31 cellular contexts compared by ENCODE assay signal in the genomic region with DNA sequence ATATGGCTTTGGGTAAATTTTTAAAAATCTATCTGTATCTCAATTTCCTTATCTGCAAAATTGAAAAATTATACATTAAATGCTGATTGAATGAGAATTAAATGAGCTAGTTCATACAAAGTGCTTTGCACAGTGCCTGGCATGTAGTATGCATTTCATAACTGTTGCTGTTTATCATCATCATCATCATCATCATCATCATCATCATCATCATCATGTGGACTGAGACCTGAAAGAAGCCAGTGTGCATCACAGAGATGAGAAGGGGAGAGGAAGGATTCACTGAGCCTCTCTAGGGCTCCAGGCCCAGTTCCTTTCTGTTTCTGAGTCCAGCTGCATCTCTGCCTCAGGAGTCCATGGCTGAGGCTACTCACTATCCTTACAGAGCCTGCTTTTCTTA. TPM values are rescaled to one million over a fixed set of nuclear protein-coding genes. Genes with fewer than 3 reads are reported as not detected.
"Had no signal": no experiment of that assay in that cellular context is flagged by ENCODE, and none has a peak within 500 bp of the region (broad histone marks: within the 10 kb centered on the region; RNA-seq: fewer than 3 reads in every experiment).

No MANE protein-coding gene starts in this region.

- H3K9me3 ChIP-seq: body of pancreas, gastrocnemius medialis, heart right ventricle had no signal

- H3K4me3 ChIP-seq: body of pancreas, gastrocnemius medialis, heart right ventricle had no signal

- ATAC-seq: activated CD4-positive, CD25-positive, alpha-beta regulatory T cell treated with anti-CD3 and anti-CD28 coated beads, Interleukin-2, amount 50 U/mL, for 24 hours; activated CD8-positive, alpha-beta T cell treated with anti-CD3 and anti-CD28 coated beads for 36 hours; activated T-cell treated with anti-CD3 and anti-CD28 coated beads, Interleukin-2, amount 50 U/mL, for 4 hours; activated T-helper 17 cell treated with anti-CD3 and anti-CD28 coated beads, Interleukin-2, amount 50 U/mL, for 72 hours; body of pancreas; esophagus mucosa; foreskin keratinocyte; gastrocnemius medialis; heart right ventricle; T-helper 17 cell had no signal

- H3K36me3 ChIP-seq: gastrocnemius medialis, heart right ventricle, WERI-Rb-1 had no signal

- H3K27me3 ChIP-seq: foreskin keratinocyte, gastrocnemius medialis had no signal

- H3K27ac ChIP-seq: body of pancreas, foreskin keratinocyte, gastrocnemius medialis, heart right ventricle, WERI-Rb-1 had no signal

- DNase-seq: activated B cell treated with CpG ODN at 0.5 μM for 24 hours; activated CD4-positive, alpha-beta T cell treated with anti-CD3 and anti-CD28 coated beads for 48 hours; activated CD4-positive, alpha-beta T cell treated with anti-CD3 and anti-CD28 coated beads, Interleukin-2, amount 50 U/mL, for 1 hour; activated CD4-positive, alpha-beta T cell treated with anti-CD3 and anti-CD28 coated beads, Interleukin-2, amount 50 U/mL, for 48 hours; activated CD8-positive, alpha-beta memory T cell treated with anti-CD3 and anti-CD28 coated beads for 24 hours; activated CD8-positive, alpha-beta T cell treated with anti-CD3 and anti-CD28 coated beads for 36 hours; activated effector memory CD4-positive, alpha-beta T cell treated with Interleukin-2 at 50 U/mL for 16 hours; activated gamma-delta T cell treated with Interleukin-2 at 50 U/mL for 16 hours; activated naive CD4-positive, alpha-beta T cell treated with anti-CD3 and anti-CD28 coated beads, Interleukin-2, amount 50 U/mL, for 16 hours; activated naive CD4-positive, alpha-beta T cell treated with Interleukin-2 at 50 U/mL for 16 hours; activated T-cell treated with anti-CD3 and anti-CD28 coated beads, Interleukin-2, amount 50 U/mL, for 4 hours; amniotic stem cell; aorta; body of pancreas; cortex of kidney; dermis blood vessel endothelial cell; effector memory CD4-positive, alpha-beta T cell; endodermal cell; foreskin keratinocyte; gastrocnemius medialis; heart right ventricle; T-helper 1 cell; T-helper 17 cell; T1000; WERI-Rb-1 had no signal

- H3K4me1 ChIP-seq: body of pancreas, gastrocnemius medialis, heart right ventricle had no signal

RNA-seq across cellular contexts. Expression of a gene that starts 45.4 kb away (rescaled TPM):
- total RNA-seq: activated B cell treated with CpG ODN at 0.5 μM for 24 hours; activated CD8-positive, alpha-beta T cell treated with anti-CD3 and anti-CD28 coated beads for 36 hours; activated T-helper 17 cell treated with anti-CD3 and anti-CD28 coated beads, Interleukin-2, amount 50 U/mL, for 72 hours; aorta; chondrocyte; dermis blood vessel endothelial cell; endodermal cell; epithelial cell of proximal tubule; esophagus mucosa; foreskin keratinocyte; glomerular endothelial cell; heart right ventricle; T-helper 17 cell had no signal
